ENCODE assay signal across 2 cellular contexts in genomic region chr2:132443106-132443505, GRCh38.
TF ChIP-seq lines count a peak whose summit lies in the region.

No MANE protein-coding gene starts in this region.

TF ChIP-seq in HepG2, 621 proteins besides CTCF, POLR2A, EP300 and RAD21:
- TF ChIP-seq CEBPB (IDR thresholded peaks at IDR 0.05; ENCODE audit: borderline replicate concordance, low read depth, low read length) (peak; percentile 65; the same call in 1 of the 2 replicates), ONECUT2 (CRISPR knock-in tag; IDR thresholded peaks at IDR 0.05) (no peak), ZNF776 (CRISPR knock-in tag; IDR thresholded peaks at IDR 0.05) (no peak)

TF ChIP-seq in H1, 55 proteins besides CTCF, POLR2A, EP300 and RAD21:
- TF ChIP-seq CEBPB (IDR thresholded peaks at IDR 0.05; ENCODE audit: low read depth, low read length) (0 out of 2 replicates have a peak, but pooled peaks have one; percentile 35), SIRT6 (IDR thresholded peaks at IDR 0.05; ENCODE audit: low read length) (no peak)
